In the genomic region with DNA sequence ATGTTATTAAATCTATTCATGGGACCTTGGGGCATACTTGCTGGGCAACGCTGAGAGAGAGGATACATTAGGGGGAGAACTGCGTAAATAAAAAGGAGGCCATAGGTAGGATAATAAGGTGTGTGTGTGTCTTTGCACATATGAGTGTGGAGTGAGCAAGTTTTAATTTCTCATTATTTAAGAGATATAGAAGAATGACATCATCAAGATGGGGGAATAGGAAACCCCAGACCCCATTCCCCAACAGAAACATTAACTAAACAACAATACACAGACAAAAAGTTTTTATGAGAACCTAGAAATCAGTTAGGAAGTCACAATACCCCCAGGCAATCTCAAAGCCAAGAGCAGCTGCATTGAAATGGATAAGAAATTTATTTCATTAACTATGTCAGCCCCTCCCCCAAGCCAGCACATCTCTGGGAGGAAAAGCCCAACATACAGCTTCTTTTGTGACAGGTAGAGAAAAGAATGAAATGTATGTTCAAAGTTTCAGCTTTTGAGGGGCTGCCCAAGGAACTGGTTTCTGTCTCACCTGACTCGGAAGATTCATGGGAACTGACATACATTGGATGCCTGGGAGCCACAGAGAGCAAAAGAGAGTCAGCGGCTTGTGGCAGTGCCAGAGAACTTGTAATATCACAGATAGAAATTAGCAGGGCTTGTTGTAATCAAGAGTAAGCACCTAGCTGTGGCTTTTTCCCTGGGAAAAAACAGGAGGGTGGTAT, we compare ENCODE assay signal across 1 cellular context.
TF ChIP-seq lines count a peak whose summit lies in the region.

No MANE protein-coding gene starts in this region.

TF ChIP-seq in A549, 52 proteins besides CTCF, POLR2A, EP300 and RAD21:
- TF ChIP-seq FOSL2 (IDR thresholded peaks at IDR 0.05), result no peak
- TF ChIP-seq FOSL2 (CRISPR knock-in tag; IDR thresholded peaks at IDR 0.05), result no peak
- TF ChIP-seq SREBF2 (IDR thresholded peaks at IDR 0.05), result no peak
- TF ChIP-seq, protein P1, sequence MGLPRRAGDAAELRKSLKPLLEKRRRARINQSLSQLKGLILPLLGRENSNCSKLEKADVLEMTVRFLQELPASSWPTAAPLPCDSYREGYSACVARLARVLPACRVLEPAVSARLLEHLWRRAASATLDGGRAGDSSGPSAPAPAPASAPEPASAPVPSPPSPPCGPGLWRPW (IDR thresholded peaks at IDR 0.05), result no peak
- no peak for TF ChIP-seq MAZ (IDR thresholded peaks at IDR 0.05; ENCODE audit: borderline replicate concordance, low read depth, low read length)
- TF ChIP-seq RNF2 (IDR thresholded peaks at IDR 0.05; ENCODE audit: borderline replicate concordance, low read depth), result no peak
- no peak for TF ChIP-seq PHF8 (IDR thresholded peaks at IDR 0.05; ENCODE audit: borderline replicate concordance, low read depth)
- no peak for TF ChIP-seq CHD2 (IDR thresholded peaks at IDR 0.05; ENCODE audit: low read length, partially characterized antibody)
- TF ChIP-seq, protein P2, sequence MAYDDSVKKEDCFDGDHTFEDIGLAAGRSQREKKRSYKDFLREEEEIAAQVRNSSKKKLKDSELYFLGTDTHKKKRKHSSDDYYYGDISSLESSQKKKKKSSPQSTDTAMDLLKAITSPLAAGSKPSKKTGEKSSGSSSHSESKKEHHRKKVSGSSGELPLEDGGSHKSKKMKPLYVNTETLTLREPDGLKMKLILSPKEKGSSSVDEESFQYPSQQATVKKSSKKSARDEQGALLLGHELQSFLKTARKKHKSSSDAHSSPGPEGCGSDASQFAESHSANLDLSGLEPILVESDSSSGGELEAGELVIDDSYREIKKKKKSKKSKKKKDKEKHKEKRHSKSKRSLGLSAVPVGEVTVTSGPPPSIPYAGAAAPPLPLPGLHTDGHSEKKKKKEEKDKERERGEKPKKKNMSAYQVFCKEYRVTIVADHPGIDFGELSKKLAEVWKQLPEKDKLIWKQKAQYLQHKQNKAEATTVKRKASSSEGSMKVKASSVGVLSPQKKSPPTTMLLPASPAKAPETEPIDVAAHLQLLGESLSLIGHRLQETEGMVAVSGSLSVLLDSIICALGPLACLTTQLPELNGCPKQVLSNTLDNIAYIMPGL (CRISPR knock-in tag; IDR thresholded peaks at IDR 0.05; ENCODE audit: borderline replicate concordance), result no peak
- TF ChIP-seq HOXB5 (CRISPR knock-in tag; IDR thresholded peaks at IDR 0.05), result no peak
- TF ChIP-seq, protein P3, sequence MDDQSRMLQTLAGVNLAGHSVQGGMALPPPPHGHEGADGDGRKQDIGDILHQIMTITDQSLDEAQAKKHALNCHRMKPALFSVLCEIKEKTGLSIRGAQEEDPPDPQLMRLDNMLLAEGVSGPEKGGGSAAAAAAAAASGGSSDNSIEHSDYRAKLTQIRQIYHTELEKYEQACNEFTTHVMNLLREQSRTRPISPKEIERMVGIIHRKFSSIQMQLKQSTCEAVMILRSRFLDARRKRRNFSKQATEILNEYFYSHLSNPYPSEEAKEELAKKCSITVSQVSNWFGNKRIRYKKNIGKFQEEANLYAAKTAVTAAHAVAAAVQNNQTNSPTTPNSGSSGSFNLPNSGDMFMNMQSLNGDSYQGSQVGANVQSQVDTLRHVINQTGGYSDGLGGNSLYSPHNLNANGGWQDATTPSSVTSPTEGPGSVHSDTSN (IDR thresholded peaks at IDR 0.05), result no peak
